Comparison of ENCODE assay signal across 10 cellular contexts in the genomic region with DNA sequence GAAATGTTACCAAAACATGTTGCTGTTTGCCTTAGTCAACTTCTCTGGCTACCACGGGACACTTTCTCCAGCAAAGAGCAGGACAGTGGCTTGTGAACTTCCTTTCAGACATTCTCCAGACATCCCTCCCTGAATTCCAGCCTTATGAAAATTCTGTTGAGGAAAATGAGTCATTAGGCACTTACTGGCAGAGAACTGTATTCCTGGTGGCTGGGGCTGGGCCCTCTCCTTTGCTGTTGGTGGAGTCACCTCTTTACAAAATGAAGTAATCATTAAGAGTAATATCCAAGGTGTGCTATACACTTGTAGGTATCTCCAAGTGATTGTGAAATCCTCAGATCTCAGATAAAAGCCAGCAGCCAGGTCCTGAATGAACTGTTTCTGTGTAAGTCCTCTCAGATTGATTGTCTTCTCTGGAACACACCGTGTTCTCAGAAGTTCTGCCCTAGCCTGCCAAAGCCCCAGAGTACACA. TPM values are rescaled to one million over a fixed set of nuclear protein-coding genes. Genes with fewer than 3 reads are reported as not detected.
DNase-seq lines count a peak whose midpoint lies in the region; ATAC-seq and TF ChIP-seq lines count a peak whose summit lies in the region.
"Had no signal": no experiment of that assay in that cellular context is flagged by ENCODE, and none has a peak within 500 bp of the region (broad histone marks: within the 10 kb centered on the region; RNA-seq: fewer than 3 reads in every experiment).

No MANE protein-coding gene starts in this region.

- DNase-seq in SK-N-MC (ENCODE audit: low read depth, low spot score): no peak
- DNase-seq in fibroblast of villous mesenchyme (ENCODE audit: low read depth): peak; percentile 98
- peak; percentile 82 for DNase-seq in posterior vena cava (ENCODE audit: low spot score)
- DNase-seq in NCI-H510A (lab: John Stamatoyannopoulos, UW): no peak
- DNase-seq in H7: no peak
- DNase-seq in NCI-H1694 treated with DMSO at 0.1 percent for 48 hours (lab: John Stamatoyannopoulos, UW): no peak

- intact Hi-C loops in posterior vena cava (cut with DNase I): no loop called here

- H3K4me3 ChIP-seq in SK-N-MC: no peak overlapping the region
- H3K4me3 ChIP-seq in fibroblast of villous mesenchyme (ENCODE audit: low read depth, low read length): no peak overlapping the region
- no peak overlapping the region for H3K4me3 ChIP-seq in H7 (ENCODE audit: insufficient read depth, low read depth, low read length)

- no peak overlapping the region for H3K9ac ChIP-seq in SK-N-MC (ENCODE audit: insufficient read length)

- H3K27me3 ChIP-seq in H7 (ENCODE audit: control insufficient read depth, insufficient read depth, low read length): no peaks in the 10 kb centered on the region

- H3K9me3 ChIP-seq in SK-N-MC (ENCODE audit: low read depth, low read length): no peaks in the 10 kb centered on the region

- no peak for ATAC-seq in HG02759 (IDR thresholded peaks at IDR 0.05; ENCODE audit: unreplicated experiment)

- peak overlapping the region; percentile 21; the same call in 1 of the 2 replicates for H3K27ac ChIP-seq in C4-2B
- H3K27ac ChIP-seq in SK-N-MC: peak overlapping the region; percentile 79; the same call in 1 of the 2 replicates

- H3K36me3 ChIP-seq in SK-N-MC (ENCODE audit: insufficient read depth, low read length): no peaks in the 10 kb centered on the region
- H3K36me3 ChIP-seq in H7 (replicated peaks; ENCODE audit: control insufficient read depth, insufficient read depth, low read length): no peaks in the 10 kb centered on the region

- TF ChIP-seq CTCF in C4-2B (conservative IDR thresholded peaks at IDR 0.05) (no peak), fibroblast of villous mesenchyme (IDR thresholded peaks at IDR 0.05; ENCODE audit: insufficient read depth, low read depth, low read length) (no peak)

RNA-seq across cellular contexts. Expression of a gene that starts 1.4 kb away (rescaled TPM):
- total RNA-seq in fibroblast of villous mesenchyme (207 and 223 TPM in 2 replicates), posterior vena cava (10 to 100 TPM; 43.2 to 54.8 TPM)
- total RNA-seq in H7 (2014; rRNA removed; shearing (Covaris generic)): not detected in 2 replicates
- total RNA-seq: G401, OCI-LY7 had no signal

Comparison
In these comparisons a context has a peak if more than half of its experiments do, and no peak if none do; other contexts are left out.
1. DNase-seq: peak in fibroblast of villous mesenchyme (single experiment) and posterior vena cava (single experiment); none in SK-N-MC (single experiment), NCI-H510A (single experiment), H7 (single experiment) and NCI-H1694 treated with DMSO at 0.1 percent for 48 hours (single experiment).
2. RNA of a gene that starts 1.4 kb away (total RNA-seq): 207 to 223 TPM in fibroblast of villous mesenchyme and 43.2 to 54.8 TPM in posterior vena cava; not detected in H7; every median in the first group is over 10 times any median in the second.